Comparison of ENCODE assay signal across 25 cellular contexts in genomic region chr11:29305456-29306232, GRCh38.
DNase-seq lines count a peak whose midpoint lies in the region; ATAC-seq, FAIRE-seq and TF ChIP-seq lines count a peak whose summit lies in the region.
"Had no signal": no experiment of that assay in that cellular context is flagged by ENCODE, and none has a peak within 500 bp of the region (broad histone marks: within the 10 kb centered on the region; RNA-seq: fewer than 3 reads in every experiment).

No MANE protein-coding gene starts in this region.

- peak; percentile 25; the same call in 2 of the 3 replicates for ATAC-seq in RWPE2 (ENCODE audit: low read depth)
- ATAC-seq in stimulated activated naive B cell treated with anti-CD40 and anti-IgM and Interleukin-4, amounts not matched to agents 10 μg/mL and 1 μg/mL and 100 μg/mL, for 72 hours (replicated peaks): no peak
- ATAC-seq: HCT116 had no signal

- peaks cover 4 to 5% of the 10 kb centered on the region in 2 donors for H3K9me3 Mint-ChIP-seq in stimulated activated naive B cell treated with anti-CD40 and anti-IgM and Interleukin-4, amounts not matched to agents 10 μg/mL and 1 μg/mL and 100 μg/mL, for 72 hours

- FAIRE-seq in bronchial epithelial cell (lab: Jason Lieb, UNC): no peak
- FAIRE-seq: A204.1, D721Med, H1 had no signal

- H3K4me1 Mint-ChIP-seq in stimulated activated naive B cell treated with anti-CD40 and anti-IgM and Interleukin-4, amounts not matched to agents 10 μg/mL and 1 μg/mL and 100 μg/mL, for 72 hours: no peaks in the 10 kb centered on the region
- H3K4me1 Mint-ChIP-seq: IgD-negative memory B cell had no signal

- TF ChIP-seq CTCF in RWPE2 (IDR thresholded peaks at IDR 0.05; ENCODE audit: poor library complexity, severe bottlenecking) (no peak), bronchial epithelial cell (IDR thresholded peaks at IDR 0.05; ENCODE audit: insufficient read depth, low read length, severe bottlenecking) (no peak)

- H3K36me3 ChIP-seq in RWPE2 (ENCODE audit: low read depth): no peaks in the 10 kb centered on the region
- H3K36me3 ChIP-seq in bronchial epithelial cell (ENCODE audit: control insufficient read depth, insufficient read depth, low read length): no peaks in the 10 kb centered on the region
- H3K36me3 ChIP-seq: BE2C had no signal

- peak overlapping the region; percentile 40 for H3K27ac ChIP-seq in RWPE2 (ENCODE audit: poor library complexity, severe bottlenecking)
- H3K27ac ChIP-seq: RWPE1 had no signal

- H3K27me3 ChIP-seq in RWPE2 (ENCODE audit: insufficient read depth, poor library complexity, severe bottlenecking): no peaks in the 10 kb centered on the region
- H3K27me3 ChIP-seq in bronchial epithelial cell (ENCODE audit: control insufficient read depth, insufficient read depth, low read length): no peaks in the 10 kb centered on the region
- H3K27me3 ChIP-seq: BE2C, MG63 had no signal

- no peaks in the 10 kb centered on the region for H3K36me3 Mint-ChIP-seq in stimulated activated naive B cell treated with anti-CD40 and anti-IgM and Interleukin-4, amounts not matched to agents 10 μg/mL and 1 μg/mL and 100 μg/mL, for 72 hours
- H3K36me3 Mint-ChIP-seq: IgD-negative memory B cell had no signal

- H3K27ac Mint-ChIP-seq in stimulated activated naive B cell treated with anti-CD40 and anti-IgM and Interleukin-4, amounts not matched to agents 10 μg/mL and 1 μg/mL and 100 μg/mL, for 72 hours: no peak overlapping the region
- H3K27ac Mint-ChIP-seq: IgD-negative memory B cell had no signal

- peaks cover 35% of the 10 kb centered on the region for H3K4me1 ChIP-seq in RWPE2 (ENCODE audit: insufficient read depth, poor library complexity, severe bottlenecking)
- H3K4me1 ChIP-seq: BE2C had no signal

- no peak overlapping the region for H3K4me3 Mint-ChIP-seq in stimulated activated naive B cell treated with anti-CD40 and anti-IgM and Interleukin-4, amounts not matched to agents 10 μg/mL and 1 μg/mL and 100 μg/mL, for 72 hours
- H3K4me3 Mint-ChIP-seq: IgD-negative memory B cell had no signal

- no peaks in the 10 kb centered on the region for H3K27me3 Mint-ChIP-seq in stimulated activated naive B cell treated with anti-CD40 and anti-IgM and Interleukin-4, amounts not matched to agents 10 μg/mL and 1 μg/mL and 100 μg/mL, for 72 hours
- H3K27me3 Mint-ChIP-seq: IgD-negative memory B cell had no signal

- DNase-seq in SKM-1 treated with dmso at 0.1 percent for 144 hours (lab: John Stamatoyannopoulos, UW; ENCODE audit: unreplicated experiment): peak; percentile 21
- no peak for DNase-seq in SKM-1 (lab: John Stamatoyannopoulos, UW; ENCODE audit: unreplicated experiment)
- DNase-seq in RWPE2 (ENCODE audit: low spot score): no peak
- peak; percentile 81 for DNase-seq in bronchial epithelial cell (ENCODE audit: low read depth)
- DNase-seq in A172 (ENCODE audit: low spot score): no peak
- no peak for DNase-seq in GM19240 (ENCODE audit: insufficient read length, low spot score)
- DNase-seq in stimulated activated naive B cell treated with anti-CD40 and anti-IgM and Interleukin-4, amounts not matched to agents 10 μg/mL and 1 μg/mL and 100 μg/mL, for 72 hours: no peak
- no peak for DNase-seq in LoVo (ENCODE audit: low spot score)
- DNase-seq: BE2C; GF-D8; NCI-H1092 treated with DMSO at 0.1 percent for 48 hours; NCI-H1436 treated with DMSO at 0.1 percent for 48 hours; NCI-H1930; NCI-H2227 treated with DMSO at 0.1 percent for 48 hours; NCI-H510A; NCI-H748 treated with DMSO at 0.1 percent for 48 hours; NK-92 treated with Interleukin-12 subunit alpha and Interleukin-12 subunit beta, amount 100 ng/mL, for 24 hours; SIG-M5 had no signal

- no peak overlapping the region for H3K4me3 ChIP-seq in RWPE2 (ENCODE audit: severe bottlenecking)
- no peak overlapping the region for H3K4me3 ChIP-seq in bronchial epithelial cell (ENCODE audit: low read depth, low read length)
- H3K4me3 ChIP-seq: MG63 had no signal

- no peaks in the 10 kb centered on the region for H3K9me3 ChIP-seq in RWPE2 (ENCODE audit: severe bottlenecking)
- H3K9me3 ChIP-seq: BE2C, MG63 had no signal

Comparison
In these comparisons a context has a peak if more than half of its experiments do, and no peak if none do; other contexts are left out.
1. DNase-seq: peak in SKM-1 treated with dmso at 0.1 percent for 144 hours (single experiment) and bronchial epithelial cell (single experiment); none in SKM-1 (single experiment), RWPE2 (single experiment), A172 (single experiment), GM19240 (single experiment), stimulated activated naive B cell treated with anti-CD40 and anti-IgM and Interleukin-4, amounts not matched to agents 10 μg/mL and 1 μg/mL and 100 μg/mL, for 72 hours (single experiment) and LoVo (single experiment).